8 cellular contexts compared by ENCODE assay signal in the genomic region with DNA sequence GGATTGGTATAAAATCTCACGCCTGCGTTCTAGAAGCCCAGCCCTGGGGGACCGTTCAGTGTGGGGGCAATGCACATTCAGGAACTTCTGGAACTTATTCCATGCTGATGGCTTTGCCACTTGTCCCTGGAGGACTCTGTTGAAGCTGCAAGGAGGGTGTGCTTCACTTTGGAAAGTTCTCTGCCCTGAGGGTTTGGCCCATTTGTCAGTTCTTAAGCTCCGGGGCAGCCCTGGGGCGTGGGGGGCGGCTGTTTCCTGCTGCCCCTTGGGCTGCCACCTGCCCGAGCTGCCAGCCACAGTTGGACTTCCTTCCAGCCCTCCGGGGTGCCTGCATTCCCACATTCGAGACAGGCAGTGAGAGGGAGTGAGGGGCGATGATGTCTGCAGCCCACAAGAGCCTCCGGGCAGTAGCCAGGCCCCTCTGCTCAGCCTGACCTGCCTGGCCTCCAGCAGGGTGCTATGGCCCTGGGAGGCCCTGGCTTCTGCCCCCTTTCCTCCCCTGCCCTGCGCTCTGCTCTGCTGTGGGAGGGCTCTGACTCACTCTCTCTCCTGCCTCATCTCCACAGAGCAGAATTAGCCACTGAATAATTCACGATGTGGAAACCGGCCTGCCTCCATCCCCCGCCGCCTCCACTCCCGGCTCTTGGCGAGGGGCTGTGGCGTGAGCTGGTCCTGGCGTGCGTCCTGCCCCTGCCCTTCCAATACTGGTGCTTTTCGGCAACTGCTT. TPM values are rescaled to one million over a fixed set of nuclear protein-coding genes. Genes with fewer than 3 reads are reported as not detected.
A peak's percentile ranks its signal among the peaks of the same experiment; 100 is the strongest.
DNase-seq lines count a peak whose midpoint lies in the region; ATAC-seq lines count a peak whose summit lies in the region.

No MANE protein-coding gene starts in this region.

- peak overlapping the region; percentile 7 for H3K27ac ChIP-seq in right cardiac atrium (ENCODE audit: low read length)

- H3K36me3 ChIP-seq in ES-I3 (ENCODE audit: insufficient read depth, low read length) (peaks cover 4% of the 10 kb centered on the region; the same call in 1 of the 2 replicates), NT2/D1 (ENCODE audit: insufficient read depth, insufficient read length, low read length) (peaks cover 37% of the 10 kb centered on the region), adipocyte (ENCODE audit: control insufficient read depth, insufficient read depth, low read length, severe bottlenecking) (no peaks in the 10 kb centered on the region)

- no peaks in the 10 kb centered on the region for H3K27me3 ChIP-seq in NT2/D1 (ENCODE audit: insufficient read depth, insufficient read length)
- no peaks in the 10 kb centered on the region for H3K27me3 ChIP-seq in adipocyte (replicated peaks; ENCODE audit: control insufficient read depth, insufficient read depth, low read length)
- no peaks in the 10 kb centered on the region for H3K27me3 ChIP-seq in right cardiac atrium (ENCODE audit: control insufficient read depth, insufficient read depth)

- WGBS in right cardiac atrium = 31% methylated on average over 22 of the region's 22 CpGs

- ATAC-seq in right cardiac atrium (peak; percentile 7 to 45), HG03439 (IDR thresholded peaks at IDR 0.05; ENCODE audit: unreplicated experiment) (no peak)

- H3K9me3 ChIP-seq in ES-I3 (ENCODE audit: control insufficient read depth, insufficient read depth, low read length) (no peaks in the 10 kb centered on the region), NT2/D1 (ENCODE audit: insufficient read depth, low read length) (no peaks in the 10 kb centered on the region), adipocyte (ENCODE audit: control insufficient read depth, low read length) (no peaks in the 10 kb centered on the region), right cardiac atrium (ENCODE audit: control insufficient read depth, low read length) (no peaks in the 10 kb centered on the region)

- peak overlapping the region; percentile 91 for H3K4me3 ChIP-seq in NT2/D1 (ENCODE audit: insufficient read length, low read depth)
- H3K4me3 ChIP-seq in adipocyte (ENCODE audit: low read length) = peak overlapping the region; percentile 87
- H3K4me3 ChIP-seq in right cardiac atrium (ENCODE audit: low read length) = peak overlapping the region; percentile 62

- intact Hi-C loops in right cardiac atrium (cut with DNase I) = no loop called here

- H3K9ac ChIP-seq in ES-I3 (ENCODE audit: low read depth, low read length) = peak overlapping the region; percentile 78
- H3K9ac ChIP-seq in NT2/D1 (ENCODE audit: insufficient read length, low read depth) = peak overlapping the region; percentile 96
- H3K9ac ChIP-seq in adipocyte (ENCODE audit: low read length) = peak overlapping the region; percentile 81

- DNase-seq in NT2/D1 (ENCODE audit: low read depth, low spot score) (no peak), adipocyte (ENCODE audit: low read depth) (peak; percentile 95), right cardiac atrium (peak in 2 of 3 donors; percentile 72 to 80), retina (peak; percentile 70), NCI-H524 (lab: John Stamatoyannopoulos, UW) (no peak), cortex of kidney (lab: John Stamatoyannopoulos, UW) (no peak)

- no peaks in the 10 kb centered on the region; the same call in 1 of the 2 replicates for H3K4me1 ChIP-seq in ES-I3 (ENCODE audit: insufficient read depth, low read length)
- peaks cover 47% of the 10 kb centered on the region for H3K4me1 ChIP-seq in NT2/D1 (ENCODE audit: insufficient read depth, insufficient read length)
- H3K4me1 ChIP-seq in adipocyte (ENCODE audit: control insufficient read depth, insufficient read depth, low read length) = peaks cover 63% of the 10 kb centered on the region
- peaks cover 22% of the 10 kb centered on the region for H3K4me1 ChIP-seq in right cardiac atrium (ENCODE audit: control insufficient read depth, insufficient read depth, low read length)

RNA-seq across cellular contexts. Expression of a gene that starts 1.9 kb away (rescaled TPM):
- 10 to 100 TPM; 12.4 to 25.0 (median 17.0) TPM for total RNA-seq in right cardiac atrium
- 8.1 TPM for polyA plus RNA-seq in right cardiac atrium

RNA-seq across cellular contexts. Expression of a gene that starts 54.3 kb away (rescaled TPM):
- total RNA-seq in right cardiac atrium = 1 to 10 TPM in 1 of 4 donors, under 1 TPM in 3; 0.45 to 1.0 (median 0.91) TPM
- 0.36 TPM for polyA plus RNA-seq in right cardiac atrium

Comparison
In these comparisons a context has a peak if more than half of its experiments do, and no peak if none do; other contexts are left out.
1. DNase-seq: peak in adipocyte (single experiment), right cardiac atrium (2 of 3) and retina (single experiment); none in NT2/D1 (single experiment), NCI-H524 (0 of 2) and cortex of kidney (single experiment).
2. Peak in every context shown above with its lines, with median percentiles within 50 percentile points of each other: H3K9ac ChIP-seq and H3K4me3 ChIP-seq.